1 cellular context compared by ENCODE assay signal in the genomic region with DNA sequence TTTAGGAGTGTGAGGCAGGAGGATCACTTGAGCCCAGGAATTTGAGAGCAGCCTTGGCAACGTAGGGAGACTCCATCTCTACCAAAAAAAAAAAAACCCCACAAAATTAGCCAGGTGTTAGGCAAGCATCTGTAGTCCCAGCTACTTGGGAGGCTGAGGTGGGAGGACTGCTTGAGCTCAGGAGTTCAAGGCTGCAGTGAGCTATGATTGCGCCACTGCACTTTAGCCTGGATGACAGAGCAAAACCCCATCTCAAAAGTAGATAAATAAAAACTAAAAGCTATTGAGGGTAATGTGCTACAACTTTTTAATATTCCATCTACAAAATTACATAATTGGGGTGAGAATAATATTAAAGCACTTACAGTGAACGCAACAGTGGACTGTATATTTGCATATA.
TF ChIP-seq lines count a peak whose summit lies in the region.

No MANE protein-coding gene starts in this region.

TF ChIP-seq in HepG2, 621 proteins besides CTCF, POLR2A, EP300 and RAD21 (continued from another document):
- no peak for TF ChIP-seq ZNF414 (CRISPR knock-in tag; IDR thresholded peaks at IDR 0.05)
- TF ChIP-seq NR3C1 (CRISPR knock-in tag; IDR thresholded peaks at IDR 0.05): no peak
- 0 out of 2 replicates have a peak, but pooled peaks have one; percentile 18 for TF ChIP-seq FOXK1 (CRISPR knock-in tag; IDR thresholded peaks at IDR 0.05; ENCODE audit: borderline replicate concordance, low read depth)
- no peak for TF ChIP-seq SIX1 (CRISPR knock-in tag; IDR thresholded peaks at IDR 0.05; ENCODE audit: borderline replicate concordance)
- TF ChIP-seq SKIL (CRISPR knock-in tag; IDR thresholded peaks at IDR 0.05; ENCODE audit: borderline replicate concordance): no peak
- TF ChIP-seq, protein P1, sequence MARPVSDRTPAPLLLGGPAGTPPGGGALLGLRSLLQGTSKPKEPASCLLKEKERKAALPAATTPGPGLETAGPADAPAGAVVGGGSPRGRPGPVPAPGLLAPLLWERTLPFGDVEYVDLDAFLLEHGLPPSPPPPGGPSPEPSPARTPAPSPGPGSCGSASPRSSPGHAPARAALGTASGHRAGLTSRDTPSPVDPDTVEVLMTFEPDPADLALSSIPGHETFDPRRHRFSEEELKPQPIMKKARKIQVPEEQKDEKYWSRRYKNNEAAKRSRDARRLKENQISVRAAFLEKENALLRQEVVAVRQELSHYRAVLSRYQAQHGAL (CRISPR knock-in tag; IDR thresholded peaks at IDR 0.05; ENCODE audit: not compliant biosample characterization): no peak
- no peak for TF ChIP-seq ZNF333 (CRISPR knock-in tag; IDR thresholded peaks at IDR 0.05; ENCODE audit: borderline replicate concordance)
- no peak for TF ChIP-seq ZBTB49 (CRISPR knock-in tag; IDR thresholded peaks at IDR 0.05; ENCODE audit: borderline replicate concordance)
- TF ChIP-seq KAT8 (CRISPR knock-in tag; IDR thresholded peaks at IDR 0.05): no peak
- no peak for TF ChIP-seq ZNF841 (CRISPR knock-in tag; IDR thresholded peaks at IDR 0.05; ENCODE audit: borderline replicate concordance)
- no peak for TF ChIP-seq EHMT2 (IDR thresholded peaks at IDR 0.05; ENCODE audit: borderline replicate concordance, low read depth, low read length)
- no peak for TF ChIP-seq FOXK2 (IDR thresholded peaks at IDR 0.05)
- no peak for TF ChIP-seq PCBP2 (optimal IDR thresholded peaks at IDR 0.05; ENCODE audit: low read depth, low read length, poor library complexity, severe bottlenecking)
- TF ChIP-seq ZNF672 (CRISPR knock-in tag; IDR thresholded peaks at IDR 0.05): no peak
- peak; percentile 65 for TF ChIP-seq NFE2L2 (IDR thresholded peaks at IDR 0.05; ENCODE audit: low read length)
- peak; percentile 95 for TF ChIP-seq ZNF770 (CRISPR knock-in tag; IDR thresholded peaks at IDR 0.05)
- no peak for TF ChIP-seq ZNF33B (CRISPR knock-in tag; IDR thresholded peaks at IDR 0.05)
- no peak for TF ChIP-seq CBFB (CRISPR knock-in tag; IDR thresholded peaks at IDR 0.05)
- 0 out of 2 replicates have a peak, but pooled peaks have one; percentile 19 for TF ChIP-seq ZMYM2 (CRISPR knock-in tag; IDR thresholded peaks at IDR 0.05)
- no peak for TF ChIP-seq FOXJ3 (CRISPR knock-in tag; IDR thresholded peaks at IDR 0.05; ENCODE audit: borderline replicate concordance)
- TF ChIP-seq GABPB1 (CRISPR knock-in tag; IDR thresholded peaks at IDR 0.05): no peak
- no peak for TF ChIP-seq ZKSCAN5 (CRISPR knock-in tag; IDR thresholded peaks at IDR 0.05)
- no peak for TF ChIP-seq ERF (CRISPR knock-in tag; IDR thresholded peaks at IDR 0.05)
- TF ChIP-seq, protein P2, sequence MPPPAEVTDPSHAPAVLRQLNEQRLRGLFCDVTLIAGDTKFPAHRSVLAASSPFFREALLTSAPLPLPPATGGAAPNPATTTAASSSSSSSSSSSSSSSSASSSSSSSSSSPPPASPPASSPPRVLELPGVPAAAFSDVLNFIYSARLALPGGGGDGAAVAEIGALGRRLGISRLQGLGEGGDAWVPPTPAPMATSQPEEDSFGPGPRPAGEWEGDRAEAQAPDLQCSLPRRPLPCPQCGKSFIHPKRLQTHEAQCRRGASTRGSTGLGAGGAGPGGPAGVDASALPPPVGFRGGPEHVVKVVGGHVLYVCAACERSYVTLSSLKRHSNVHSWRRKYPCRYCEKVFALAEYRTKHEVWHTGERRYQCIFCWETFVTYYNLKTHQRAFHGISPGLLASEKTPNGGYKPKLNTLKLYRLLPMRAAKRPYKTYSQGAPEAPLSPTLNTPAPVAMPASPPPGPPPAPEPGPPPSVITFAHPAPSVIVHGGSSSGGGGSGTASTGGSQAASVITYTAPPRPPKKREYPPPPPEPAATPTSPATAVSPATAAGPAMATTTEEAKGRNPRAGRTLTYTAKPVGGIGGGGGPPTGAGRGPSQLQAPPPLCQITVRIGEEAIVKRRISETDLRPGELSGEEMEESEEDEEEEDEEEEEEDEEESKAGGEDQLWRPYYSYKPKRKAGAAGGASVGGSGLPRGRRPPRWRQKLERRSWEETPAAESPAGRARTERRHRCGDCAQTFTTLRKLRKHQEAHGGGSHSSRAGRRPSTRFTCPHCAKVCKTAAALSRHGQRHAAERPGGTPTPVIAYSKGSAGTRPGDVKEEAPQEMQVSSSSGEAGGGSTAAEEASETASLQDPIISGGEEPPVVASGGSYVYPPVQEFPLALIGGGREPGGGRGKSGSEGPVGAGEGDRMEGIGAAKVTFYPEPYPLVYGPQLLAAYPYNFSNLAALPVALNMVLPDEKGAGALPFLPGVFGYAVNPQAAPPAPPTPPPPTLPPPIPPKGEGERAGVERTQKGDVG (CRISPR knock-in tag; IDR thresholded peaks at IDR 0.05; ENCODE audit: borderline replicate concordance): no peak
